In the genomic region with DNA sequence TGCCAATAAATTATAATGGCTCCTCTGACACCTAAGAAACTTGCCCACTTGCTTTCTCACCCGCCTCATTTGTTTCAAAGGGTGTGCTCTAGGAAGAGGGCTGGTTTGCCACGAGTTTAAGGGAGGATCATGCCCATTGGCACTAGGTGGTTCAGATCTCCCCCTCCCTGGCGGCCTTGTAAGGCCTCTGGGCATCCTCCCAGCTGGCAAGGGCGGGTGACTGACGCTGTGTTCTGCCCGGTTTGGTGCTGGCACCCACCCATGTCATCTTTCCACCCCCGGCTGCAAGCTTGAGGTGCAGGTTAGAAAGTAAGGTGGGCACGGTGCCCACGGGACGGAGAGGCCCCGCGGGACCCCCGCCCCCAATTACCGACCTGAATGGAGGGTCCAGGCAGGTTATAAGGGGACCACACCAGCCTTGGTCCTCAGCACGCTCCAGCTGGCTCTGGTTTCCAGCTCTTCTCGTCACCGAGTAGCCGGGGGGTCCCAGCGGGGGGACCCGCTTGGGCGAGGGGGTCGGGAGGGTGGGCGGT, we compare ENCODE assay signal across 19 cellular contexts.
DNase-seq lines count a peak whose midpoint lies in the region; ATAC-seq and TF ChIP-seq lines count a peak whose summit lies in the region.
"Had no signal": no experiment of that assay in that cellular context is flagged by ENCODE, and none has a peak within 500 bp of the region (broad histone marks: within the 10 kb centered on the region; RNA-seq: fewer than 3 reads in every experiment).

No MANE protein-coding gene starts in this region.

- no peak overlapping the region for H3K23ac ChIP-seq in neuronal stem cell (ENCODE audit: low read depth, low read length, poor library complexity)

- H2AFZ ChIP-seq in neuronal stem cell (ENCODE audit: low read length): no peak overlapping the region
- no peak overlapping the region for H2AFZ ChIP-seq in MM.1S (ENCODE audit: low read length)

- H3K4me1 ChIP-seq in neuronal stem cell (ENCODE audit: control insufficient read depth in 2 of 2, insufficient read depth in 1 of 2, low read depth in 1 of 2, low read length in 2 of 2): peaks cover 5 to 19% of the 10 kb centered on the region in 2 donors
- H3K4me1 ChIP-seq in MM.1S (ENCODE audit: low read length): peaks cover 6% of the 10 kb centered on the region

- no peaks in the 10 kb centered on the region for H4K20me1 ChIP-seq in MM.1S (ENCODE audit: insufficient read depth, low read length)

- H3K36me3 ChIP-seq in neuronal stem cell (replicated peaks in 1 of 2; ENCODE audit: control insufficient read depth in 2 of 2, insufficient read depth in 2 of 2, low read length in 2 of 2) (peaks cover 34 to 75% of the 10 kb centered on the region in 2 donors), MM.1S (replicated peaks; ENCODE audit: insufficient read depth, low read length) (no peaks in the 10 kb centered on the region)
- H3K36me3 ChIP-seq: ovary had no signal

- no CpG with 5 or more reads among the region's 23 CpGs for WGBS in neuronal stem cell (ENCODE audit: extremely low coverage in 2 of 2, insufficient read length in 2 of 2, insufficient replicate concordance in 1 of 2), 2 donors

- no peak overlapping the region for H3K4me2 ChIP-seq in neuronal stem cell (ENCODE audit: insufficient read depth, low read length, poor library complexity, severe bottlenecking)
- no peak overlapping the region for H3K4me2 ChIP-seq in MM.1S (ENCODE audit: low read depth, low read length)

- H3K14ac ChIP-seq in neuronal stem cell (ENCODE audit: low read length): no peak overlapping the region

- no peak for TF ChIP-seq CTCF in MM.1S (IDR thresholded peaks at IDR 0.05; ENCODE audit: low read length)

- ATAC-seq in GM18498 (IDR thresholded peaks at IDR 0.05; ENCODE audit: unreplicated experiment): no peak
- no peak for ATAC-seq in HG02938 (IDR thresholded peaks at IDR 0.05; ENCODE audit: unreplicated experiment)
- ATAC-seq: mucosa of descending colon, PC-3, SK-N-SH treated with all-trans-retinoic acid at 6 μM for 48 hours had no signal

- no peak overlapping the region for H2BK120ac ChIP-seq in neuronal stem cell (ENCODE audit: low read depth, low read length)

- H3K27me3 ChIP-seq in neuronal stem cell (ENCODE audit: control insufficient read depth in 3 of 3, insufficient read depth in 3 of 3, low read depth in 1 of 3, low read length in 3 of 3) (no peaks in the 10 kb centered on the region), MM.1S (replicated peaks; ENCODE audit: insufficient read depth, low read length) (peaks cover 84% of the 10 kb centered on the region)
- H3K27me3 ChIP-seq: ovary had no signal

- peak; percentile 28 for DNase-seq in DMS 273 (lab: John Stamatoyannopoulos, UW; ENCODE audit: unreplicated experiment)
- DNase-seq in DMS 273 treated with DMSO at 0.1 percent for 48 hours (lab: John Stamatoyannopoulos, UW): no peak
- peak; percentile 82 for DNase-seq in globus pallidus (ENCODE audit: low spot score)
- no peak for DNase-seq in neuronal stem cell (ENCODE audit: low spot score)
- DNase-seq in T-helper 1 cell: no peak
- no peak for DNase-seq in MM.1S
- DNase-seq: activated CD4-positive, alpha-beta memory T cell treated with anti-CD3 and anti-CD28 coated beads for 36 hours; activated T-cell treated with anti-CD3 and anti-CD28 coated beads, Interleukin-2, amount 50 U/mL, for 48 hours; DMS79 treated with DMSO at 0.1 percent for 48 hours; kidney; mucosa of descending colon; NCI-H510A treated with DMSO at 0.1 percent for 48 hours; PC-3 had no signal

- H3K4ac ChIP-seq in neuronal stem cell (ENCODE audit: low read length): no peak overlapping the region

- no peak overlapping the region for H2BK12ac ChIP-seq in neuronal stem cell (ENCODE audit: low read length)

- H3K18ac ChIP-seq in neuronal stem cell (ENCODE audit: low read length): no peak overlapping the region

- H3K79me1 ChIP-seq in neuronal stem cell (ENCODE audit: low read depth, low read length): peaks cover 13% of the 10 kb centered on the region

- H3K27ac ChIP-seq in neuronal stem cell (replicated peaks; ENCODE audit: low read length): no peak overlapping the region
- no peak overlapping the region for H3K27ac ChIP-seq in MM.1S (ENCODE audit: low read length)
- H3K27ac ChIP-seq: 22Rv1, epithelial cell of prostate, ovary had no signal

- no peaks in the 10 kb centered on the region for H3K79me2 ChIP-seq in MM.1S (ENCODE audit: low read length)

- H3K9me3 ChIP-seq in neuronal stem cell (replicated peaks in 1 of 2; ENCODE audit: control insufficient read depth in 2 of 2, insufficient read depth in 1 of 2, low read depth in 1 of 2, low read length in 2 of 2) (peaks cover 12 to 19% of the 10 kb centered on the region in 2 donors), MM.1S (replicated peaks; ENCODE audit: insufficient read depth, low read length) (no peaks in the 10 kb centered on the region)

- no peak overlapping the region for H2AK5ac ChIP-seq in neuronal stem cell (ENCODE audit: low read depth, low read length)

- H3K9ac ChIP-seq in neuronal stem cell (ENCODE audit: low read depth, low read length, poor library complexity) (peak overlapping the region; percentile 24), MM.1S (ENCODE audit: low read length) (no peak overlapping the region)

- no peak overlapping the region for H4K91ac ChIP-seq in neuronal stem cell (ENCODE audit: low read depth, low read length, poor library complexity)

- H4K8ac ChIP-seq in neuronal stem cell (ENCODE audit: low read depth, low read length): no peak overlapping the region

- no peak overlapping the region for H2BK5ac ChIP-seq in neuronal stem cell (ENCODE audit: low read length)

- H3K9me2 ChIP-seq in MM.1S (replicated peaks; ENCODE audit: insufficient read depth, low read length): no peaks in the 10 kb centered on the region

- H3K4me3 ChIP-seq in neuronal stem cell (ENCODE audit: low read length in 2 of 2) (no peak overlapping the region), MM.1S (ENCODE audit: low read length) (no peak overlapping the region)
- H3K4me3 ChIP-seq: mucosa of descending colon, ovary had no signal

- H2BK15ac ChIP-seq in neuronal stem cell (ENCODE audit: low read length): no peak overlapping the region

- H3F3A ChIP-seq in MM.1S (ENCODE audit: insufficient read depth, low read length): peaks cover 11% of the 10 kb centered on the region; the same call in 1 of the 2 replicates

Comparison
In these comparisons a context has a peak if more than half of its experiments do, and no peak if none do; other contexts are left out.
1. DNase-seq: peak in DMS 273 (single experiment) and globus pallidus (single experiment); none in DMS 273 treated with DMSO at 0.1 percent for 48 hours (single experiment), neuronal stem cell (single experiment), T-helper 1 cell (0 of 5) and MM.1S (single experiment).